In genomic region chr5:90227688-90228087, GRCh38 we compare ENCODE assay signal across 17 cellular contexts.
DNase-seq lines count a peak whose midpoint lies in the region; ATAC-seq and TF ChIP-seq lines count a peak whose summit lies in the region.
"Had no signal": no experiment of that assay in that cellular context is flagged by ENCODE, and none has a peak within 500 bp of the region (broad histone marks: within the 10 kb centered on the region; RNA-seq: fewer than 3 reads in every experiment).

No MANE protein-coding gene starts in this region.

- no peak overlapping the region for H3K4me3 Mint-ChIP-seq in activated naive CD8-positive, alpha-beta T cell treated with anti-CD3 and anti-CD28 coated beads, Interleukin-2, amount 50 U/mL, for 24 hours
- H3K4me3 Mint-ChIP-seq: IgD-negative memory B cell had no signal

- H3K4me1 ChIP-seq in right cardiac atrium (ENCODE audit: control insufficient read depth, insufficient read depth, low read length), result peaks cover 2% of the 10 kb centered on the region
- H3K4me1 ChIP-seq in osteoblast (ENCODE audit: insufficient read depth, low read length), result no peaks in the 10 kb centered on the region
- H3K4me1 ChIP-seq in aorta (ENCODE audit: control insufficient read depth in 1 of 2, insufficient read depth in 2 of 2, low read length in 2 of 2), result peaks cover 2 to 8% of the 10 kb centered on the region in 2 donors
- H3K4me1 ChIP-seq: Caco-2 had no signal

- H3K4me1 Mint-ChIP-seq in activated naive CD8-positive, alpha-beta T cell treated with anti-CD3 and anti-CD28 coated beads, Interleukin-2, amount 50 U/mL, for 24 hours, result no peaks in the 10 kb centered on the region

- no peak overlapping the region for H3K27ac ChIP-seq in right cardiac atrium (ENCODE audit: low read length)
- H3K27ac ChIP-seq in osteoblast (ENCODE audit: low read depth, low read length), result no peak overlapping the region
- H3K27ac ChIP-seq in aorta (ENCODE audit: low read depth in 1 of 2, low read length in 2 of 2), result peak overlapping the region; percentile 23 to 69
- H3K27ac ChIP-seq: GM23248 had no signal

- no peaks in the 10 kb centered on the region for H3K36me3 ChIP-seq in osteoblast (ENCODE audit: insufficient read depth, low read length)
- H3K36me3 ChIP-seq in aorta (ENCODE audit: control insufficient read depth in 1 of 2, insufficient read depth in 2 of 2, low read length in 1 of 2), result no peaks in the 10 kb centered on the region

- intact Hi-C loops in right cardiac atrium (cut with DNase I), result no loop called here
- intact Hi-C loops in Right ventricle myocardium superior (cut with DNase I), result no loop called here
- intact Hi-C loops in aorta (cut with DNase I), result no loop called here

- no peaks in the 10 kb centered on the region for H3K36me3 Mint-ChIP-seq in activated naive CD8-positive, alpha-beta T cell treated with anti-CD3 and anti-CD28 coated beads, Interleukin-2, amount 50 U/mL, for 24 hours (ENCODE audit: low read depth)
- H3K36me3 Mint-ChIP-seq: IgD-negative memory B cell had no signal

- H3K4me3 ChIP-seq in right cardiac atrium (ENCODE audit: low read length) (no peak overlapping the region), osteoblast (ENCODE audit: insufficient read depth, low read length) (no peak overlapping the region), aorta (ENCODE audit: low read length in 2 of 2) (no peak overlapping the region)
- H3K4me3 ChIP-seq: GM12878, GM23248 had no signal

- H3K9me3 Mint-ChIP-seq in activated naive CD8-positive, alpha-beta T cell treated with anti-CD3 and anti-CD28 coated beads, Interleukin-2, amount 50 U/mL, for 24 hours, result no peaks in the 10 kb centered on the region
- H3K9me3 Mint-ChIP-seq: IgD-negative memory B cell had no signal

- TF ChIP-seq CTCF in osteoblast (IDR thresholded peaks at IDR 0.05; ENCODE audit: extremely low read depth, low read depth, low read length), result no peak

- ATAC-seq in right cardiac atrium, result peak; percentile 92 to 94
- ATAC-seq in Right ventricle myocardium superior (ENCODE audit: poor library complexity), result no peak
- ATAC-seq in aorta (ENCODE audit: low FRiP score), result peak; percentile 89
- no peak for ATAC-seq in activated naive CD8-positive, alpha-beta T cell treated with anti-CD3 and anti-CD28 coated beads, Interleukin-2, amount 50 U/mL, for 24 hours
- ATAC-seq: GM12878 had no signal

- no peaks in the 10 kb centered on the region for H3K27me3 ChIP-seq in right cardiac atrium (ENCODE audit: control insufficient read depth, insufficient read depth)
- H3K27me3 ChIP-seq in osteoblast (ENCODE audit: insufficient read depth, low read length), result no peaks in the 10 kb centered on the region
- no peaks in the 10 kb centered on the region for H3K27me3 ChIP-seq in aorta (ENCODE audit: control insufficient read depth in 1 of 2, insufficient read depth in 2 of 2, low read length in 1 of 2)

- H4K20me1 ChIP-seq in osteoblast (ENCODE audit: insufficient read depth, low read length), result no peaks in the 10 kb centered on the region

- no peak overlapping the region for H3K27ac Mint-ChIP-seq in activated naive CD8-positive, alpha-beta T cell treated with anti-CD3 and anti-CD28 coated beads, Interleukin-2, amount 50 U/mL, for 24 hours
- H3K27ac Mint-ChIP-seq: IgD-negative memory B cell had no signal

- no peak overlapping the region for H3K4me2 ChIP-seq in osteoblast (ENCODE audit: insufficient read depth, low read length)

- WGBS in right cardiac atrium, result 46% methylated on average over 3 of the region's 3 CpGs
- 3 to 7% methylated on average over 3 of the region's 3 CpGs for WGBS in aorta, 2 donors

- DNase-seq in right cardiac atrium, result peak; percentile 20 to 69 (median 43)
- no peak for DNase-seq in Right ventricle myocardium superior
- DNase-seq in iPS-NIHi11 (ENCODE audit: low spot score), result peak; percentile 38
- DNase-seq in osteoblast (ENCODE audit: insufficient read length, low spot score, missing footprints), result no peak
- DNase-seq in aorta, result peak; percentile 73 to 75
- DNase-seq in MV-4-11 (lab: John Stamatoyannopoulos, UW), result no peak
- no peak for DNase-seq in activated naive CD8-positive, alpha-beta T cell treated with anti-CD3 and anti-CD28 coated beads, Interleukin-2, amount 50 U/mL, for 24 hours
- DNase-seq in activated CD4-positive, alpha-beta T cell treated with anti-CD3 and anti-CD28 coated beads, Interleukin-2, amount 50 U/mL, for 4 hours, result no peak
- DNase-seq: Caco-2, DMS79, GM23248, NCI-H1436 treated with DMSO at 0.1 percent for 48 hours, NCI-H2081, NCI-H226, NCI-H526 had no signal

- H3K27me3 Mint-ChIP-seq in activated naive CD8-positive, alpha-beta T cell treated with anti-CD3 and anti-CD28 coated beads, Interleukin-2, amount 50 U/mL, for 24 hours, result no peaks in the 10 kb centered on the region

- no peaks in the 10 kb centered on the region for H3K9me3 ChIP-seq in right cardiac atrium (ENCODE audit: control insufficient read depth, low read length)
- H3K9me3 ChIP-seq in osteoblast (ENCODE audit: low read depth, low read length), result no peaks in the 10 kb centered on the region
- no peaks in the 10 kb centered on the region for H3K9me3 ChIP-seq in aorta (ENCODE audit: control insufficient read depth, low read length)
- H3K9me3 ChIP-seq: Caco-2 had no signal

- H2AFZ ChIP-seq in osteoblast (ENCODE audit: low read length), result peak overlapping the region; percentile 55
- H2AFZ ChIP-seq: GM23248 had no signal

- H3K79me2 ChIP-seq in osteoblast (ENCODE audit: insufficient read depth, low read length), result no peaks in the 10 kb centered on the region

Comparison
In these comparisons a context has a peak if more than half of its experiments do, and no peak if none do; other contexts are left out.
1. ATAC-seq: peak in right cardiac atrium (2 of 2) and aorta (single experiment); none in Right ventricle myocardium superior (single experiment) and activated naive CD8-positive, alpha-beta T cell treated with anti-CD3 and anti-CD28 coated beads, Interleukin-2, amount 50 U/mL, for 24 hours (single experiment).
2. DNase-seq: peak in right cardiac atrium (3 of 3), iPS-NIHi11 (single experiment) and aorta (2 of 2); none in Right ventricle myocardium superior (single experiment), osteoblast (single experiment), MV-4-11 (single experiment), activated naive CD8-positive, alpha-beta T cell treated with anti-CD3 and anti-CD28 coated beads, Interleukin-2, amount 50 U/mL, for 24 hours (single experiment) and activated CD4-positive, alpha-beta T cell treated with anti-CD3 and anti-CD28 coated beads, Interleukin-2, amount 50 U/mL, for 4 hours (0 of 2).
3. H3K27ac ChIP-seq: peak in aorta (2 of 2); none in right cardiac atrium (single experiment) and osteoblast (single experiment).